Comparison of ENCODE assay signal across 26 cellular contexts in genomic region chr3:85252686-85253085, GRCh38.
"Had no signal": no experiment of that assay in that cellular context is flagged by ENCODE, and none has a peak within 500 bp of the region (broad histone marks: within the 10 kb centered on the region; RNA-seq: fewer than 3 reads in every experiment).

No MANE protein-coding gene starts in this region.

- H3K4me3 ChIP-seq: colonic mucosa, esophagus squamous epithelium, gastrocnemius medialis, heart right ventricle, left lung, lower lobe of right lung, mucosa of descending colon had no signal

- H3K9me3 ChIP-seq: colonic mucosa, esophagus squamous epithelium, gastrocnemius medialis, heart right ventricle, left lung, lower lobe of right lung, mucosa of descending colon had no signal

- DNase-seq: colonic mucosa; cortex of kidney; effector CD8-positive, alpha-beta T cell; effector memory CD8-positive, alpha-beta T cell; endodermal cell; erythroblast; esophagus squamous epithelium; foreskin fibroblast; foreskin melanocyte; gastrocnemius medialis; glutamatergic neuron; head of caudate nucleus; heart right ventricle; hippocampal formation; left cardiac atrium; left lung; left ventricle myocardium superior; lower lobe of right lung; mesenchymal stem cell; mucosa of descending colon; naive B cell had no signal

- H3K36me3 ChIP-seq: colonic mucosa, esophagus squamous epithelium, gastrocnemius medialis, heart right ventricle, left lung, lower lobe of right lung had no signal

- H3K27me3 ChIP-seq: colonic mucosa, esophagus squamous epithelium, gastrocnemius medialis, heart right ventricle, left lung had no signal

- FAIRE-seq: endometrium, islet of Langerhans, keratinocyte had no signal

- H3K27ac ChIP-seq: colonic mucosa, epithelial cell of prostate, esophagus squamous epithelium, gastrocnemius medialis, heart right ventricle, left lung, lower lobe of right lung had no signal

- H3K4me1 ChIP-seq: colonic mucosa, esophagus squamous epithelium, gastrocnemius medialis, heart right ventricle, left lung, lower lobe of right lung had no signal

- ATAC-seq: effector memory CD8-positive, alpha-beta T cell; esophagus mucosa; gastrocnemius medialis; heart right ventricle; left cardiac atrium; left lung; left ventricle myocardium superior; lower lobe of right lung; mucosa of descending colon had no signal
